ENCODE assay signal across 19 cellular contexts in genomic region chr4:78648639-78649363, GRCh38.
DNase-seq lines count a peak whose midpoint lies in the region; ATAC-seq, FAIRE-seq and TF ChIP-seq lines count a peak whose summit lies in the region.
"Had no signal": no experiment of that assay in that cellular context is flagged by ENCODE, and none has a peak within 500 bp of the region (broad histone marks: within the 10 kb centered on the region; RNA-seq: fewer than 3 reads in every experiment).

No MANE protein-coding gene starts in this region.

- no peak for ATAC-seq in A549
- ATAC-seq in K562 = no peak
- ATAC-seq in GM18517 (IDR thresholded peaks at IDR 0.05; ENCODE audit: unreplicated experiment) = no peak
- ATAC-seq: Right ventricle myocardium inferior had no signal

- TF ChIP-seq EP300 in A549 (IDR thresholded peaks at IDR 0.05) (no peak), K562 (IDR thresholded peaks at IDR 0.05; ENCODE audit: low read length) (no peak)

- no peak for TF ChIP-seq RAD21 in A549 (conservative IDR thresholded peaks at IDR 0.05 in 1 of 2, IDR thresholded peaks at IDR 0.05 in 1 of 2)
- no peak for TF ChIP-seq RAD21 in K562 (CRISPR knock-in tag; conservative IDR thresholded peaks at IDR 0.05 in 1 of 2, IDR thresholded peaks at IDR 0.05 in 1 of 2)

- TF ChIP-seq CTCF in A549 (IDR thresholded peaks at IDR 0.05) (no peak), K562 (IDR thresholded peaks at IDR 0.05 in 2 of 3, conservative IDR thresholded peaks at IDR 0.05 in 1 of 3; ENCODE audit: insufficient read depth in 2 of 3, low read depth in 1 of 3, low read length in 3 of 3) (no peak)

- FAIRE-seq in A549 (lab: Jason Lieb, UNC) = no peak
- FAIRE-seq in K562 (lab: Jason Lieb, UNC) = no peak

- H3K9ac ChIP-seq in K562 (ENCODE audit: insufficient read depth in 1 of 2, low read depth in 2 of 2, low read length in 2 of 2) = no peak overlapping the region

- no peaks in the 10 kb centered on the region for H4K20me1 ChIP-seq in K562 (replicated peaks; ENCODE audit: control insufficient read depth, insufficient read depth, low read length)

- H3K9me3 ChIP-seq in A549 (no peaks in the 10 kb centered on the region), K562 (replicated peaks; ENCODE audit: control insufficient read depth, insufficient read depth, low read depth, low read length) (no peaks in the 10 kb centered on the region)
- H3K9me3 ChIP-seq: Peyer's patch had no signal

- POLR2A ChIA-PET in A549 (lab: Yijun Ruan, JAX) = no interaction called here
- POLR2A ChIA-PET in K562 (lab: Yijun Ruan, JAX) = interaction anchor here (0.7 kb wide), 1 partner anchor 12 kb away, joined by 3 read pairs; no protein-coding TSS in a partner anchor

- 96% methylated on average over 4 of the region's 4 CpGs for WGBS in A549 (ENCODE audit: missing lambda C conversion rate)
- 41% methylated on average over 4 of the region's 4 CpGs for WGBS in K562 (ENCODE audit: insufficient coverage, low coverage, missing lambda C conversion rate)

- H3K4me3 ChIP-seq in A549 (no peak overlapping the region), K562 (no peak overlapping the region), skin epidermis (no peak overlapping the region)
- H3K4me3 ChIP-seq: Peyer's patch had no signal

- DNase-seq in A549 (ENCODE audit: low read depth in 1 of 2, low spot score in 1 of 2) = no peak
- DNase-seq in K562 (ENCODE audit: extremely low read depth in 1 of 4, low spot score in 3 of 4) = no peak
- DNase-seq in kidney tubule cell (ENCODE audit: low spot score) = peak; percentile 15
- DNase-seq in NCI-H82 (lab: John Stamatoyannopoulos, UW) = no peak
- DNase-seq in activated T-cell treated with anti-CD3 and anti-CD28 coated beads, Interleukin-2, amount 50 U/mL, for 1 hour = no peak
- no peak for DNase-seq in NCI-H2171 (lab: John Stamatoyannopoulos, UW)
- DNase-seq: DND-41; H7; MM.1S; NCI-H1092; NCI-H1436 treated with DMSO at 0.1 percent for 48 hours; NCI-H2029; NCI-H526 treated with DMSO at 0.1 percent for 48 hours; NK-92 treated with Interleukin-12 subunit alpha and Interleukin-12 subunit beta, amount 100 ng/mL, for 24 hours; Peyer's patch had no signal

- CTCF ChIA-PET in A549 (lab: Yijun Ruan, JAX) = no interaction called here
- CTCF ChIA-PET in K562 (lab: Yijun Ruan, JAX; ENCODE audit: low intra/inter-chr PET ratio) = no interaction called here

- no peaks in the 10 kb centered on the region for H3K9me1 ChIP-seq in K562 (ENCODE audit: control insufficient read depth, insufficient read depth, low read length)

- no peaks in the 10 kb centered on the region for H3K79me2 ChIP-seq in K562 (ENCODE audit: control insufficient read depth, insufficient read depth, low read length)

- no peak for TF ChIP-seq POLR2A in A549 (IDR thresholded peaks at IDR 0.05; ENCODE audit: low read length)
- no peak for TF ChIP-seq POLR2A in K562 (conservative IDR thresholded peaks at IDR 0.05)

- intact Hi-C loops in K562 (cut with micrococcal nuclease) = loop anchor here (5.0 kb wide), 1 partner anchor 84 kb away; no protein-coding TSS in a partner anchor

- H2AFZ ChIP-seq in K562 (ENCODE audit: low read depth, low read length) = no peak overlapping the region

- in situ Hi-C loops in K562 (cut with MboI) = no loop called here

- H3K27ac ChIP-seq in A549 (peak overlapping the region; percentile 11 to 71; a peak in 5 of 6 replicates), K562 (ENCODE audit: extremely low read depth, low read depth, low read length) (no peak overlapping the region), skin epidermis (peak overlapping the region in 14 of 21 experiments; percentile 12 to 84 (median 65))
- H3K27ac ChIP-seq: 22Rv1, Peyer's patch had no signal

- no peaks in the 10 kb centered on the region for H3K27me3 ChIP-seq in K562 (ENCODE audit: control insufficient read depth in 2 of 2, insufficient read depth in 2 of 2, low read length in 2 of 2)
- H3K27me3 ChIP-seq: Peyer's patch had no signal

- H3K4me2 ChIP-seq in A549 (no peak overlapping the region), K562 (ENCODE audit: insufficient read depth, low read length) (no peak overlapping the region; the same call in 1 of the 2 replicates)

- no peaks in the 10 kb centered on the region for H3K36me3 ChIP-seq in K562 (ENCODE audit: control insufficient read depth, insufficient read depth, low read length)
- H3K36me3 ChIP-seq: Peyer's patch had no signal

- H3K4me1 ChIP-seq in A549 = peaks cover 53% of the 10 kb centered on the region
- H3K4me1 ChIP-seq in K562 (replicated peaks in 1 of 2; ENCODE audit: control insufficient read depth in 2 of 2, insufficient read depth in 2 of 2, low read length in 2 of 2) = peaks cover 43 to 54% of the 10 kb centered on the region in 2 experiments

- no TSS peak for BruUV-seq in K562 (replicated peaks; lab: Mats Ljungman, UMichigan)

TF ChIP-seq in A549, 52 proteins besides CTCF, POLR2A, EP300 and RAD21:
- TF ChIP-seq KDM1A (IDR thresholded peaks at IDR 0.05; ENCODE audit: low read depth) (no peak), CHD4 (IDR thresholded peaks at IDR 0.05; ENCODE audit: borderline replicate concordance) (no peak), HDAC2 (IDR thresholded peaks at IDR 0.05) (no peak), ZSCAN20 (CRISPR knock-in tag; IDR thresholded peaks at IDR 0.05) (no peak), EHF (CRISPR knock-in tag; IDR thresholded peaks at IDR 0.05) (no peak), JUN (IDR thresholded peaks at IDR 0.05) (no peak), CBX8 (IDR thresholded peaks at IDR 0.05) (no peak), RCOR1 (IDR thresholded peaks at IDR 0.05; ENCODE audit: low read depth, low read length) (no peak), HOXA7 (CRISPR knock-in tag; IDR thresholded peaks at IDR 0.05) (no peak), CHD2 (IDR thresholded peaks at IDR 0.05; ENCODE audit: low read length, partially characterized antibody) (no peak), USF2 (IDR thresholded peaks at IDR 0.05) (no peak), MYC (IDR thresholded peaks at IDR 0.05; ENCODE audit: borderline replicate concordance, low read length) (no peak)

TF ChIP-seq in K562, 482 proteins besides CTCF, POLR2A, EP300 and RAD21 (continues in another document):
- TF ChIP-seq MAZ (CRISPR knock-in tag; conservative IDR thresholded peaks at IDR 0.05 in 1 of 2, IDR thresholded peaks at IDR 0.05 in 1 of 2) = no peak
- TF ChIP-seq TSC22D4 (tag; IDR thresholded peaks at IDR 0.05) = no peak
- peak in 1 of 2 experiments; percentile 47; a peak in 1 of 4 replicates for TF ChIP-seq FOXA3 (CRISPR knock-in tag; conservative IDR thresholded peaks at IDR 0.05 in 1 of 2, IDR thresholded peaks at IDR 0.05 in 1 of 2)
- TF ChIP-seq MEIS2 (IDR thresholded peaks at IDR 0.05; ENCODE audit: partially characterized antibody) = no peak
- TF ChIP-seq ZNF592 (IDR thresholded peaks at IDR 0.05) = no peak
- no peak for TF ChIP-seq NFATC3 (IDR thresholded peaks at IDR 0.05)
- no peak for TF ChIP-seq TEAD2 (tag; IDR thresholded peaks at IDR 0.05)
- TF ChIP-seq NRF1 (conservative IDR thresholded peaks at IDR 0.05 in 1 of 2, IDR thresholded peaks at IDR 0.05 in 1 of 2) = no peak
